In genomic region chr19:33197591-33198000, GRCh38 we compare ENCODE assay signal across 25 cellular contexts. TPM values are rescaled to one million over a fixed set of nuclear protein-coding genes. Genes with fewer than 3 reads are reported as not detected.
A peak's percentile ranks its signal among the peaks of the same experiment; 100 is the strongest.
DNase-seq lines count a peak whose midpoint lies in the region; ATAC-seq, FAIRE-seq and TF ChIP-seq lines count a peak whose summit lies in the region.
"Had no signal": no experiment of that assay in that cellular context is flagged by ENCODE, and none has a peak within 500 bp of the region (broad histone marks: within the 10 kb centered on the region; RNA-seq: fewer than 3 reads in every experiment).

No MANE protein-coding gene starts in this region.

- TF ChIP-seq EP300 in HepG2 (IDR thresholded peaks at IDR 0.05; ENCODE audit: low read depth in 2 of 2, low read length in 2 of 2) (no peak), HepG2 (CRISPR knock-in tag; IDR thresholded peaks at IDR 0.05; ENCODE audit: borderline replicate concordance) (no peak), suprapubic skin (IDR thresholded peaks at IDR 0.05) (no peak)

- 42% methylated on average over 5 of the region's 11 CpGs for WGBS in HepG2 (ENCODE audit: low lambda C conversion rate)
- no CpG with 5 or more reads among the region's 11 CpGs for WGBS in right lobe of liver (ENCODE audit: insufficient coverage, low coverage, low lambda C conversion rate, missing lambda C conversion rate)
- 93 to 95% methylated on average over 11 of the region's 11 CpGs for WGBS in aorta, 2 donors
- WGBS in suprapubic skin, result 89% methylated on average over 8 of the region's 11 CpGs

- H3K9me3 ChIP-seq in HepG2 (ENCODE audit: low read length) (no peaks in the 10 kb centered on the region), right lobe of liver (no peaks in the 10 kb centered on the region), HEK293 (ENCODE audit: control insufficient read depth, insufficient read depth, low read depth, low read length) (no peaks in the 10 kb centered on the region), OCI-LY3 (ENCODE audit: insufficient read depth, low read length) (no peaks in the 10 kb centered on the region), aorta (ENCODE audit: control insufficient read depth, low read length) (no peaks in the 10 kb centered on the region), suprapubic skin (no peaks in the 10 kb centered on the region)
- H3K9me3 ChIP-seq: SJCRH30 had no signal

- FAIRE-seq in HepG2 (lab: Jason Lieb, UNC), result peak; percentile 78
- FAIRE-seq: A204.1, GM12891, HTR-8/SVneo had no signal

- no peak for TF ChIP-seq RAD21 in HepG2 (CRISPR knock-in tag; IDR thresholded peaks at IDR 0.05)

- ATAC-seq in HepG2, result peak; percentile 58
- ATAC-seq in right lobe of liver, result no peak
- ATAC-seq in aorta (ENCODE audit: low FRiP score), result no peak

- POLR2A ChIA-PET in HepG2 (lab: Yijun Ruan, JAX), result interaction anchor here (1.3 to 2.4 kb wide), 2 partner anchors 21 to 105 kb away, joined by 3 to 9 read pairs; partner anchors contain the start of gene CEBPA
- POLR2A ChIA-PET in HEK293 (lab: Yijun Ruan, JAX), result interaction anchor here (0.6 to 5.2 kb wide), 4 partner anchors 12 to 149 kb away, joined by 5 to 30 read pairs (median 6); no protein-coding TSS in a partner anchor

- H3K4me1 ChIP-seq in HepG2 (ENCODE audit: insufficient read depth, low read length) (peaks cover 51% of the 10 kb centered on the region), right lobe of liver (peaks cover 0 to 6% (median 0%) of the 10 kb centered on the region in 4 donors), HEK293 (ENCODE audit: control insufficient read depth, insufficient read depth, low read length) (peaks cover 10% of the 10 kb centered on the region), OCI-LY3 (ENCODE audit: low read length) (no peaks in the 10 kb centered on the region), aorta (ENCODE audit: control insufficient read depth in 1 of 2, insufficient read depth in 2 of 2, low read length in 2 of 2) (no peaks in the 10 kb centered on the region), suprapubic skin (peaks cover 11% of the 10 kb centered on the region)

- H3K4me2 ChIP-seq in HepG2 (ENCODE audit: low read depth, low read length), result peak overlapping the region; percentile 61
- peak overlapping the region; percentile 5; the same call in 1 of the 2 replicates for H3K4me2 ChIP-seq in OCI-LY3 (ENCODE audit: low read length)

- H3K79me2 ChIP-seq in HepG2 (ENCODE audit: insufficient read depth, low read length) (peaks cover 15% of the 10 kb centered on the region), OCI-LY3 (ENCODE audit: low read length) (no peaks in the 10 kb centered on the region)

- H3K4me3 ChIP-seq in HepG2 (replicated peaks in 1 of 3; ENCODE audit: insufficient read depth in 1 of 3, low read depth in 2 of 3, low read length in 3 of 3) (peak overlapping the region in 1 of 3 experiments; percentile 25; a peak in 2 of 6 replicates), right lobe of liver (no peak overlapping the region), HEK293 (ENCODE audit: low read depth, low read length) (no peak overlapping the region), OCI-LY3 (ENCODE audit: low read length) (no peak overlapping the region), aorta (ENCODE audit: low read length in 2 of 2) (no peak overlapping the region), suprapubic skin (no peak overlapping the region)
- H3K4me3 ChIP-seq: SJCRH30 had no signal

- H3K27ac ChIP-seq in HepG2 (ENCODE audit: extremely low read length, insufficient read depth, low read length) (peak overlapping the region; percentile 52), right lobe of liver (no peak overlapping the region), HEK293 (ENCODE audit: extremely low read depth, low read depth, low read length) (no peak overlapping the region), OCI-LY3 (ENCODE audit: low read length) (no peak overlapping the region), aorta (ENCODE audit: low read depth in 1 of 2, low read length in 2 of 2) (no peak overlapping the region), suprapubic skin (no peak overlapping the region)
- H3K27ac ChIP-seq: SJCRH30 had no signal

- H4K20me1 ChIP-seq in HepG2 (ENCODE audit: insufficient read depth, low read length) (no peaks in the 10 kb centered on the region), OCI-LY3 (ENCODE audit: insufficient read depth, low read length) (no peaks in the 10 kb centered on the region)

- no peak for TF ChIP-seq POLR2A in HepG2 (IDR thresholded peaks at IDR 0.05; ENCODE audit: insufficient read depth in 1 of 2, low read depth in 2 of 2, low read length in 2 of 2)
- TF ChIP-seq POLR2A in right lobe of liver (IDR thresholded peaks at IDR 0.05), result no peak
- TF ChIP-seq POLR2A in suprapubic skin (IDR thresholded peaks at IDR 0.05), result no peak

- intact Hi-C loops in HepG2 (cut with micrococcal nuclease; ENCODE audit: unreplicated experiment), result no loop called here
- intact Hi-C loops in right lobe of liver (cut with DNase I), result no loop called here
- intact Hi-C loops in aorta (cut with DNase I), result no loop called here

- CTCF ChIA-PET in HepG2 (lab: Yijun Ruan, JAX; ENCODE audit: low intra/inter-chr PET ratio, low total read pairs), result no interaction called here
- CTCF ChIA-PET in HEK293 (lab: Yijun Ruan, JAX), result interaction anchor here (1.4 to 6.4 kb wide), 5 partner anchors 12 to 208 kb away, joined by 3 to 75 read pairs (median 8); no protein-coding TSS in a partner anchor

- in situ Hi-C loops in HepG2 (cut with HindIII; ENCODE audit: extremely low pct_ligation_motif_present, low pct_unique_long_range_greater_than_20kb), result no loop called here

- H3K27me3 ChIP-seq in HepG2 (ENCODE audit: control insufficient read depth in 1 of 2, insufficient read depth in 2 of 2, low read length in 2 of 2) (peaks cover under 1 to 1% of the 10 kb centered on the region in 2 experiments; a peak in 2 of 5 replicates), right lobe of liver (no peaks in the 10 kb centered on the region), OCI-LY3 (ENCODE audit: low read depth, low read length) (peaks cover 4% of the 10 kb centered on the region; the same call in 1 of the 2 replicates), aorta (ENCODE audit: control insufficient read depth in 1 of 2, insufficient read depth in 2 of 2, low read length in 1 of 2) (no peaks in the 10 kb centered on the region), suprapubic skin (no peaks in the 10 kb centered on the region)
- H3K27me3 ChIP-seq: SJCRH30 had no signal

- DNase-seq in HepG2 (ENCODE audit: low spot score) (peak; percentile 64), right lobe of liver (no peak), GM10266 (ENCODE audit: extremely low spot score) (no peak), aorta (no peak), suprapubic skin (ENCODE audit: low spot score in 2 of 2) (no peak), NCI-H446 treated with DMSO at 0.1 percent for 48 hours (lab: John Stamatoyannopoulos, UW) (no peak)
- DNase-seq: EL, GF-D8, Karpas-422, NCI-H1417, NCI-H1694 treated with DMSO at 0.1 percent for 48 hours, NCI-H2081 treated with DMSO at 0.1 percent for 48 hours, NCI-H69, SJCRH30, T1000 had no signal

- H3K9ac ChIP-seq in HepG2 (ENCODE audit: insufficient read depth, low read depth, low read length) (peak overlapping the region; percentile 44), OCI-LY3 (ENCODE audit: low read length) (no peak overlapping the region)

- H3K36me3 ChIP-seq in HepG2 (replicated peaks in 1 of 2; ENCODE audit: control insufficient read depth in 1 of 2, insufficient read depth in 2 of 2, low read length in 2 of 2) (peaks cover 7 to 32% of the 10 kb centered on the region in 2 experiments; a peak in 4 of 5 replicates), right lobe of liver (no peaks in the 10 kb centered on the region), HEK293 (ENCODE audit: control insufficient read depth in 2 of 2, insufficient read depth in 1 of 2, low read length in 2 of 2) (peaks cover 31 to 56% of the 10 kb centered on the region in 2 experiments), OCI-LY3 (replicated peaks; ENCODE audit: low read depth, low read length) (no peaks in the 10 kb centered on the region), aorta (ENCODE audit: control insufficient read depth in 1 of 2, insufficient read depth in 2 of 2, low read length in 1 of 2) (no peaks in the 10 kb centered on the region), suprapubic skin (peaks cover 4% of the 10 kb centered on the region)

- H2AFZ ChIP-seq in HepG2 (ENCODE audit: low read length), result no peak overlapping the region
- H2AFZ ChIP-seq in OCI-LY3 (ENCODE audit: low read depth, low read length), result no peak overlapping the region

- TF ChIP-seq CTCF in HepG2 (CRISPR knock-in tag; IDR thresholded peaks at IDR 0.05), result no peak
- no peak for TF ChIP-seq CTCF in right lobe of liver (IDR thresholded peaks at IDR 0.05)
- TF ChIP-seq CTCF in HEK293 (tag by site-specific recombination; IDR thresholded peaks at IDR 0.05), result no peak
- no peak for TF ChIP-seq CTCF in OCI-LY3 (IDR thresholded peaks at IDR 0.05; ENCODE audit: low read depth, low read length)
- TF ChIP-seq CTCF in GM10266 (IDR thresholded peaks at IDR 0.05; ENCODE audit: control insufficient read depth, insufficient read depth, low read depth, missing control alignments), result no peak
- TF ChIP-seq CTCF in suprapubic skin (IDR thresholded peaks at IDR 0.05), result no peak

- no TSS peak for BruUV-seq in HepG2 (replicated peaks; lab: Mats Ljungman, UMichigan)

RNA-seq across cellular contexts. Expression of gene LRP3, which starts 3.5 kb away (rescaled TPM):
- 45.1 and 51.6 TPM in 2 replicates for total RNA-seq in HepG2 (2016; rRNA removed; fragmentation: Illumina TruSeq; extraction: Trizol)
- total RNA-seq in HepG2 (2016; cell fraction: cytosol; rRNA removed; fragmentation: Illumina TruSeq; extraction: Trizol; ENCODE audit: low read depth), result 34.5 and 35.4 TPM in 2 replicates
- 39.3 and 56.4 TPM in 2 replicates for total RNA-seq in HepG2 (2016; cell fraction: insoluble cytoplasmic fraction; rRNA removed; fragmentation: Illumina TruSeq; extraction: Trizol)
- 85.6 and 91.5 TPM in 2 replicates for total RNA-seq in HepG2 (2016; cell fraction: membrane; rRNA removed; fragmentation: Illumina TruSeq; extraction: Trizol)
- total RNA-seq in HepG2 (2016; cell fraction: nucleus; rRNA removed; fragmentation: Illumina TruSeq; extraction: Trizol), result 24.3 and 30.9 TPM in 2 replicates
- 17.6 and 30.3 TPM in 2 replicates for polyA plus RNA-seq in HepG2 (2011; rRNA removed)
- 9.6 and 22.4 TPM in 2 replicates for polyA plus RNA-seq in HepG2 (2011; cell fraction: cytosol; rRNA removed)
- 49.0 and 59.4 TPM in 2 replicates for polyA plus RNA-seq in HepG2 (2011; cell fraction: nucleus; rRNA removed)
- 12.5 and 18.3 TPM in 2 replicates for polyA plus RNA-seq in HepG2 (2012)
- 46.7 and 50.1 TPM in 2 replicates for polyA plus RNA-seq in HepG2 (2016; cell fraction: cytosol; fragmentation: Illumina TruSeq; extraction: Trizol; ENCODE audit: low read depth)
- 41.6 and 54.2 TPM in 2 replicates for polyA plus RNA-seq in HepG2 (2016; cell fraction: insoluble cytoplasmic fraction; fragmentation: Illumina TruSeq; extraction: Trizol; ENCODE audit: low read depth)
- 92.1 and 104 TPM in 2 replicates for polyA plus RNA-seq in HepG2 (2016; cell fraction: membrane; fragmentation: Illumina TruSeq; extraction: Trizol; ENCODE audit: low read depth)
- polyA plus RNA-seq in HepG2 (2016; cell fraction: nucleus; fragmentation: Illumina TruSeq; extraction: Trizol; ENCODE audit: insufficient read depth, low read depth), result 70.1 and 70.6 TPM in 2 replicates
- 11.9 and 50.0 TPM in 2 replicates for polyA minus RNA-seq in HepG2 (2011; rRNA and poly(A)+ RNA removed; ENCODE audit: low replicate concordance)
- polyA minus RNA-seq in HepG2 (2011; cell fraction: cytosol; rRNA and poly(A)+ RNA removed), result 9.7 and 13.5 TPM in 2 replicates
- 10.3 TPM in 2 replicates for polyA minus RNA-seq in HepG2 (2011; cell fraction: nucleus; rRNA and poly(A)+ RNA removed)
- total RNA-seq in right lobe of liver, result 10 to 100 TPM; 25.2 to 40.7 (median 33.7) TPM
- total RNA-seq in aorta, result 10 to 100 TPM; 21.6 to 27.2 TPM
- 10 to 100 TPM in 1 of 2 donors, 1 to 10 TPM in 1; 3.9 to 20.9 TPM for polyA plus RNA-seq in aorta
- total RNA-seq in suprapubic skin, result 10 to 100 TPM in 3 of 4 donors, 1 to 10 TPM in 1; 9.8 to 17.1 (median 14.0) TPM
- polyA plus RNA-seq: IgD-negative memory B cell had no signal

RNA-seq across cellular contexts. Expression of gene SLC7A10, which starts 28.1 kb away (rescaled TPM):
- total RNA-seq in HepG2 (2016; rRNA removed; fragmentation: Illumina TruSeq; extraction: Trizol), result 0.41 and 2.2 TPM in 2 replicates
- total RNA-seq in HepG2 (2016; cell fraction: cytosol; rRNA removed; fragmentation: Illumina TruSeq; extraction: Trizol; ENCODE audit: low read depth), result 2.6 and 2.7 TPM in 2 replicates
- 0.51 and 1.7 TPM in 2 replicates for total RNA-seq in HepG2 (2016; cell fraction: insoluble cytoplasmic fraction; rRNA removed; fragmentation: Illumina TruSeq; extraction: Trizol)
- 1.5 and 1.7 TPM in 2 replicates for total RNA-seq in HepG2 (2016; cell fraction: membrane; rRNA removed; fragmentation: Illumina TruSeq; extraction: Trizol)
- 1.7 and 2.4 TPM in 2 replicates for total RNA-seq in HepG2 (2016; cell fraction: nucleus; rRNA removed; fragmentation: Illumina TruSeq; extraction: Trizol)
- polyA plus RNA-seq in HepG2 (2011; rRNA removed), result 1.1 TPM in 2 replicates
- 0.85 and 1.0 TPM in 2 replicates for polyA plus RNA-seq in HepG2 (2011; cell fraction: cytosol; rRNA removed)
- polyA plus RNA-seq in HepG2 (2011; cell fraction: nucleus; rRNA removed), result 4.6 and 6.0 TPM in 2 replicates
- polyA plus RNA-seq in HepG2 (2012), result 0.63 and 0.66 TPM in 2 replicates
- 2.1 and 2.7 TPM in 2 replicates for polyA plus RNA-seq in HepG2 (2016; cell fraction: cytosol; fragmentation: Illumina TruSeq; extraction: Trizol; ENCODE audit: low read depth)
- polyA plus RNA-seq in HepG2 (2016; cell fraction: insoluble cytoplasmic fraction; fragmentation: Illumina TruSeq; extraction: Trizol; ENCODE audit: low read depth), result 1.1 and 1.2 TPM in 2 replicates
- polyA plus RNA-seq in HepG2 (2016; cell fraction: membrane; fragmentation: Illumina TruSeq; extraction: Trizol; ENCODE audit: low read depth), result 2.4 and 2.6 TPM in 2 replicates
- polyA plus RNA-seq in HepG2 (2016; cell fraction: nucleus; fragmentation: Illumina TruSeq; extraction: Trizol; ENCODE audit: insufficient read depth, low read depth), result 5.9 and 6.0 TPM in 2 replicates
- polyA minus RNA-seq in HepG2 (2011; rRNA and poly(A)+ RNA removed; ENCODE audit: low replicate concordance), result 1.7 TPM in 1 of 2 replicates, not detected in the other
- 0.35 and 0.40 TPM in 2 replicates for polyA minus RNA-seq in HepG2 (2011; cell fraction: cytosol; rRNA and poly(A)+ RNA removed)
- polyA minus RNA-seq in HepG2 (2011; cell fraction: nucleus; rRNA and poly(A)+ RNA removed), result 0.62 and 0.64 TPM in 2 replicates
- total RNA-seq in right lobe of liver, result not detected
- under 1 TPM in 1 of 2 donors, not detected in 1; 0.63 TPM for total RNA-seq in aorta
- polyA plus RNA-seq in aorta, result not detected
- under 1 TPM in 2 of 4 donors, not detected in 2; 0.38 to 0.93 TPM for total RNA-seq in suprapubic skin
- total RNA-seq: H4, M059J, NCI-H460, SJCRH30 had no signal
- polyA plus RNA-seq: CD14-positive monocyte, IgD-negative memory B cell had no signal

Comparison
In these comparisons a context has a peak if more than half of its experiments do, and no peak if none do; other contexts are left out.
1. Of the 63 proteins assayed by ChIP-seq in both HepG2 and HEK293: peak only in HepG2: PATZ1, ZNF292 and ZNF768; only in HEK293: none; in both: none; in neither: 60.